In the genomic region with DNA sequence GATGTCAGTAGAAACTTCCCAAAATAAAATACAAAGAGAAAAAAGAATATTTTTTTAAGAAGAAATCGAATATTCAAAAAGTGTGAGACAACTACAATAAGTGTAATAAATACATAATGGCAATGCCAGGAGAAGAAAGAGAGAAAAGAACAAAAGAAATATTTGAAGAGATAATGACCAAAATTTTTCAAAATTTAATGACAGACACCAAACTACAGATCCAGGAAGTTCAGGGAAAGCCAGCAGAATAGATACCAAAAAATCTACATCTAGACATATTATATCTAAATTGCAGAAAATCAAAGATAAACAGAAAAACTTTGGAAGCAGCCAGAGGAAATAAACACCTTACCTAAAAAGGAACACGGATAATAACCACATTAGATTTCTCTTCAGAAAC, we compare ENCODE assay signal across 9 cellular contexts.
"Had no signal": no experiment of that assay in that cellular context is flagged by ENCODE, and none has a peak within 500 bp of the region (broad histone marks: within the 10 kb centered on the region; RNA-seq: fewer than 3 reads in every experiment).

No MANE protein-coding gene starts in this region.

- H3K9me3 Mint-ChIP-seq: HFFc6 had no signal

- H3K4me3 Mint-ChIP-seq: GM23338, H9, HFFc6 had no signal

- ATAC-seq: GM23338, HepG2 had no signal

- H3K27ac Mint-ChIP-seq: GM23338, H9, HFFc6 had no signal

- FAIRE-seq: H1, HepG2 had no signal

- H3K27ac ChIP-seq: HL-60 had no signal

- DNase-seq: H9, HCEC 1CT, HFFc6, KBM-7 had no signal

- H3K27me3 Mint-ChIP-seq: IgD-negative memory B cell had no signal
